Comparison of ENCODE assay signal across 13 cellular contexts in genomic region chr3:158443632-158444031, GRCh38.
DNase-seq lines count a peak whose midpoint lies in the region; ATAC-seq and TF ChIP-seq lines count a peak whose summit lies in the region.
"Had no signal": no experiment of that assay in that cellular context is flagged by ENCODE, and none has a peak within 500 bp of the region (broad histone marks: within the 10 kb centered on the region; RNA-seq: fewer than 3 reads in every experiment).

No MANE protein-coding gene starts in this region.

- H3K27me3 ChIP-seq in PC-9 (ENCODE audit: insufficient read depth, low read depth) (no peaks in the 10 kb centered on the region), right atrium auricular region (no peaks in the 10 kb centered on the region)

- peaks cover 1% of the 10 kb centered on the region for H3K36me3 Mint-ChIP-seq in progenitor cell of endocrine pancreas (ENCODE audit: insufficient read depth)
- H3K36me3 Mint-ChIP-seq: brain had no signal

- H3K4me2 ChIP-seq in PC-9: no peak overlapping the region

- H3K27ac ChIP-seq in PC-9 (no peak overlapping the region), right atrium auricular region (no peak overlapping the region)

- H3K4me3 ChIP-seq in PC-9 (no peak overlapping the region), right atrium auricular region (no peak overlapping the region)
- H3K4me3 ChIP-seq: mucosa of descending colon had no signal

- H3K27me3 Mint-ChIP-seq in progenitor cell of endocrine pancreas: no peaks in the 10 kb centered on the region
- H3K27me3 Mint-ChIP-seq: brain; CD4-positive, CD25-positive, alpha-beta regulatory T cell had no signal

- POLR2A ChIA-PET in PC-9 (lab: Charles Lee; ENCODE audit: unreplicated experiment): no interaction called here

- H3K4me3 Mint-ChIP-seq in progenitor cell of endocrine pancreas (ENCODE audit: low read depth): no peak overlapping the region
- H3K4me3 Mint-ChIP-seq: brain; CD4-positive, CD25-positive, alpha-beta regulatory T cell had no signal

- H3K9me3 ChIP-seq in PC-9 (ENCODE audit: insufficient read depth, low read depth) (no peaks in the 10 kb centered on the region), right atrium auricular region (no peaks in the 10 kb centered on the region)
- H3K9me3 ChIP-seq: mucosa of descending colon had no signal

- intact Hi-C loops in PC-9 (cut with micrococcal nuclease; ENCODE audit: unreplicated experiment): no loop called here

- H3K9me3 Mint-ChIP-seq in progenitor cell of endocrine pancreas (ENCODE audit: low read depth): peaks cover 5% of the 10 kb centered on the region

- H3K4me1 ChIP-seq in PC-9 (replicated peaks; ENCODE audit: insufficient read depth) (no peaks in the 10 kb centered on the region), right atrium auricular region (no peaks in the 10 kb centered on the region)

- no TSS peak for BruUV-seq in PC-9 (replicated peaks; lab: Mats Ljungman, UMichigan)

- H3K36me3 ChIP-seq in PC-9 (ENCODE audit: low read depth): no peaks in the 10 kb centered on the region
- no peaks in the 10 kb centered on the region for H3K36me3 ChIP-seq in right atrium auricular region

- H3K4me1 Mint-ChIP-seq in progenitor cell of endocrine pancreas (ENCODE audit: low read depth): no peaks in the 10 kb centered on the region
- H3K4me1 Mint-ChIP-seq: brain had no signal

- no peaks in the 10 kb centered on the region; the same call in 1 of the 2 replicates for H3F3A ChIP-seq in PC-9 (ENCODE audit: insufficient read depth, low read depth)

- no peak for TF ChIP-seq CTCF in PC-9 (conservative IDR thresholded peaks at IDR 0.05)
- no peak for TF ChIP-seq CTCF in progenitor cell of endocrine pancreas (IDR thresholded peaks at IDR 0.05; ENCODE audit: unreplicated experiment)
- TF ChIP-seq CTCF in right atrium auricular region (IDR thresholded peaks at IDR 0.05): no peak

- no peak overlapping the region for H3K27ac Mint-ChIP-seq in progenitor cell of endocrine pancreas
- H3K27ac Mint-ChIP-seq: brain; CD4-positive, CD25-positive, alpha-beta regulatory T cell had no signal

- no peaks in the 10 kb centered on the region for H3K9me2 ChIP-seq in PC-9 (ENCODE audit: insufficient read depth)

- H2AFZ ChIP-seq in PC-9: no peak overlapping the region

- DNase-seq in DMS153 treated with DMSO at 0.1 percent for 48 hours (lab: John Stamatoyannopoulos, UW; ENCODE audit: unreplicated experiment) (no peak), PC-9 (no peak), progenitor cell of endocrine pancreas (ENCODE audit: low spot score, unreplicated experiment) (no peak), right atrium auricular region (ENCODE audit: low spot score) (no peak)
- DNase-seq: mucosa of descending colon, NCI-H1417, right cardiac atrium had no signal

- H3K79me2 ChIP-seq in PC-9 (ENCODE audit: low read depth): no peaks in the 10 kb centered on the region

- CTCF ChIA-PET in PC-9 (lab: Charles Lee): no interaction called here

- no peaks in the 10 kb centered on the region for H4K20me1 ChIP-seq in PC-9 (ENCODE audit: insufficient read depth)

- ATAC-seq in GM18517 (IDR thresholded peaks at IDR 0.05; ENCODE audit: unreplicated experiment): peak; percentile 94
- ATAC-seq in GM19438 (IDR thresholded peaks at IDR 0.05; ENCODE audit: low read depth, unreplicated experiment): peak; percentile 95
- ATAC-seq in HG02852 (IDR thresholded peaks at IDR 0.05; ENCODE audit: unreplicated experiment): peak; percentile 99
- peak; percentile 94 for ATAC-seq in HG03520 (IDR thresholded peaks at IDR 0.05; ENCODE audit: unreplicated experiment)
- ATAC-seq: mucosa of descending colon, right cardiac atrium had no signal
